Comparison of ENCODE assay signal across 8 cellular contexts in genomic region chr3:42090973-42091731, GRCh38. TPM values are rescaled to one million over a fixed set of nuclear protein-coding genes. Genes with fewer than 3 reads are reported as not detected.
DNase-seq lines count a peak whose midpoint lies in the region; ATAC-seq and TF ChIP-seq lines count a peak whose summit lies in the region.

A gene with protein sequence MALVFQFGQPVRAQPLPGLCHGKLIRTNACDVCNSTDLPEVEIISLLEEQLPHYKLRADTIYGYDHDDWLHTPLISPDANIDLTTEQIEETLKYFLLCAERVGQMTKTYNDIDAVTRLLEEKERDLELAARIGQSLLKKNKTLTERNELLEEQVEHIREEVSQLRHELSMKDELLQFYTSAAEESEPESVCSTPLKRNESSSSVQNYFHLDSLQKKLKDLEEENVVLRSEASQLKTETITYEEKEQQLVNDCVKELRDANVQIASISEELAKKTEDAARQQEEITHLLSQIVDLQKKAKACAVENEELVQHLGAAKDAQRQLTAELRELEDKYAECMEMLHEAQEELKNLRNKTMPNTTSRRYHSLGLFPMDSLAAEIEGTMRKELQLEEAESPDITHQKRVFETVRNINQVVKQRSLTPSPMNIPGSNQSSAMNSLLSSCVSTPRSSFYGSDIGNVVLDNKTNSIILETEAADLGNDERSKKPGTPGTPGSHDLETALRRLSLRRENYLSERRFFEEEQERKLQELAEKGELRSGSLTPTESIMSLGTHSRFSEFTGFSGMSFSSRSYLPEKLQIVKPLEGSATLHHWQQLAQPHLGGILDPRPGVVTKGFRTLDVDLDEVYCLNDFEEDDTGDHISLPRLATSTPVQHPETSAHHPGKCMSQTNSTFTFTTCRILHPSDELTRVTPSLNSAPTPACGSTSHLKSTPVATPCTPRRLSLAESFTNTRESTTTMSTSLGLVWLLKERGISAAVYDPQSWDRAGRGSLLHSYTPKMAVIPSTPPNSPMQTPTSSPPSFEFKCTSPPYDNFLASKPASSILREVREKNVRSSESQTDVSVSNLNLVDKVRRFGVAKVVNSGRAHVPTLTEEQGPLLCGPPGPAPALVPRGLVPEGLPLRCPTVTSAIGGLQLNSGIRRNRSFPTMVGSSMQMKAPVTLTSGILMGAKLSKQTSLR (plus strand): TSS chr3:42091357. CDS start chr3:42091470, 113 bp downstream.

- H3K27me3 Mint-ChIP-seq in Calu3 (ENCODE audit: unreplicated experiment) = no peaks in the 10 kb centered on the region
- H3K27me3 Mint-ChIP-seq in activated T-helper 2 cell treated with anti-CD3 and anti-CD28 coated beads, Interferon-gamma antibody, Interleukin-2, Interleukin-4, amounts not matched to agents 10 μg/mL and 5 μg/mL and 100 μg/mL, durations not matched to agents 14 hours and 24 hours and 36 hours (ENCODE audit: low read depth) = no peaks in the 10 kb centered on the region

- intact Hi-C loops in Calu3 (cut with micrococcal nuclease; ENCODE audit: unreplicated experiment) = no loop called here
- intact Hi-C loops in activated T-helper 2 cell treated with anti-CD3 and anti-CD28 coated beads, Interferon-gamma antibody, Interleukin-2, Interleukin-4, amounts not matched to agents 10 μg/mL and 5 μg/mL and 100 μg/mL, durations not matched to agents 14 hours and 24 hours and 36 hours (cut with micrococcal nuclease) = loop anchor here (5.0 to 10.0 kb wide), 4 partner anchors 44 to 1756 kb away; partner anchors contain the start of gene RPL14
- intact Hi-C loops in Right ventricle myocardium superior (cut with DNase I) = no loop called here

- DNase-seq in Calu3 (no peak), Right ventricle myocardium superior (peak; percentile 56), pulmonary artery endothelial cell (ENCODE audit: low read depth, low spot score) (no peak), NCI-H1048 (lab: John Stamatoyannopoulos, UW) (no peak)
- no peak for DNase-seq in activated T-helper 2 cell treated with anti-CD3 and anti-CD28 coated beads, Interferon-gamma antibody, Interleukin-2, Interleukin-4, amounts not matched to agents 10 μg/mL and 5 μg/mL and 100 μg/mL, durations not matched to agents 14 hours and 24 hours and 36 hours (ENCODE audit: low spot score)
- no peak for DNase-seq in effector CD8-positive, alpha-beta T cell (lab: John Stamatoyannopoulos, UW)

- H3K9me3 Mint-ChIP-seq in Calu3 (ENCODE audit: low read depth, unreplicated experiment) = no peaks in the 10 kb centered on the region
- H3K9me3 Mint-ChIP-seq in activated T-helper 2 cell treated with anti-CD3 and anti-CD28 coated beads, Interferon-gamma antibody, Interleukin-2, Interleukin-4, amounts not matched to agents 10 μg/mL and 5 μg/mL and 100 μg/mL, durations not matched to agents 14 hours and 24 hours and 36 hours = peaks cover 7% of the 10 kb centered on the region

- CTCF ChIA-PET in Calu3 (lab: Charles Lee) = no interaction called here

- BruUV-seq in Calu3 (replicated peaks; lab: Mats Ljungman, UMichigan) = no TSS peak

- H3K36me3 Mint-ChIP-seq in Calu3 (ENCODE audit: insufficient read depth, unreplicated experiment) = no peaks in the 10 kb centered on the region
- peaks cover 64% of the 10 kb centered on the region for H3K36me3 Mint-ChIP-seq in activated T-helper 2 cell treated with anti-CD3 and anti-CD28 coated beads, Interferon-gamma antibody, Interleukin-2, Interleukin-4, amounts not matched to agents 10 μg/mL and 5 μg/mL and 100 μg/mL, durations not matched to agents 14 hours and 24 hours and 36 hours (ENCODE audit: low read depth)

- ATAC-seq in Right ventricle myocardium superior (ENCODE audit: poor library complexity) (peak; percentile 84), GM18868 (IDR thresholded peaks at IDR 0.05; ENCODE audit: unreplicated experiment) (no peak), HG03432 (IDR thresholded peaks at IDR 0.05; ENCODE audit: unreplicated experiment) (no peak)

- H3K4me1 Mint-ChIP-seq in Calu3 (ENCODE audit: low read depth, unreplicated experiment) = no peaks in the 10 kb centered on the region
- peaks cover 53% of the 10 kb centered on the region for H3K4me1 Mint-ChIP-seq in activated T-helper 2 cell treated with anti-CD3 and anti-CD28 coated beads, Interferon-gamma antibody, Interleukin-2, Interleukin-4, amounts not matched to agents 10 μg/mL and 5 μg/mL and 100 μg/mL, durations not matched to agents 14 hours and 24 hours and 36 hours (ENCODE audit: low read depth)

- no peak for TF ChIP-seq CTCF in Calu3 (IDR thresholded peaks at IDR 0.05; ENCODE audit: unreplicated experiment)

- no peak within 1 kb of the TSS for H3K4me3 Mint-ChIP-seq in Calu3 (ENCODE audit: low read depth, unreplicated experiment)
- no peak within 1 kb of the TSS for H3K4me3 Mint-ChIP-seq in activated T-helper 2 cell treated with anti-CD3 and anti-CD28 coated beads, Interferon-gamma antibody, Interleukin-2, Interleukin-4, amounts not matched to agents 10 μg/mL and 5 μg/mL and 100 μg/mL, durations not matched to agents 14 hours and 24 hours and 36 hours (ENCODE audit: low read depth)

- H3K27ac Mint-ChIP-seq in Calu3 (ENCODE audit: unreplicated experiment) = no peak within 1 kb of the TSS
- peak within 1 kb of the TSS; percentile 64 for H3K27ac Mint-ChIP-seq in activated T-helper 2 cell treated with anti-CD3 and anti-CD28 coated beads, Interferon-gamma antibody, Interleukin-2, Interleukin-4, amounts not matched to agents 10 μg/mL and 5 μg/mL and 100 μg/mL, durations not matched to agents 14 hours and 24 hours and 36 hours

RNA-seq across cellular contexts. Expression of the gene that starts here (rescaled TPM):
- total RNA-seq in Calu3 (2022) (89.9 and 108 TPM in 2 replicates), Right ventricle myocardium superior (273 TPM), pulmonary artery endothelial cell (41.5 and 47.0 TPM in 2 replicates)
- total RNA-seq in activated T-helper 2 cell treated with anti-CD3 and anti-CD28 coated beads, Interferon-gamma antibody, Interleukin-2, Interleukin-4, amounts not matched to agents 10 μg/mL and 5 μg/mL and 100 μg/mL, durations not matched to agents 14 hours and 24 hours and 36 hours = 37.8 and 40.9 TPM in 2 replicates
